ENCODE assay signal across 8 cellular contexts in genomic region chr1:119008483-119009299, GRCh38. TPM values are rescaled to one million over a fixed set of nuclear protein-coding genes. Genes with fewer than 3 reads are reported as not detected.
DNase-seq lines count a peak whose midpoint lies in the region; FAIRE-seq and TF ChIP-seq lines count a peak whose summit lies in the region.

No MANE protein-coding gene starts in this region.

- FAIRE-seq in GM18507 (lab: Jason Lieb, UNC), result peak; percentile 93

- intact Hi-C loops in tibial artery (cut with DNase I; ENCODE audit: low total_unique reads), result loop anchor here (5.0 kb wide), 1 partner anchor 856 kb away; no protein-coding TSS in a partner anchor

- no peaks in the 10 kb centered on the region for H3K36me3 ChIP-seq in tibial artery

- H3K4me1 ChIP-seq in tibial artery, result peaks cover 3 to 28% (median 11%) of the 10 kb centered on the region in 4 donors

- DNase-seq in AML-193 (lab: John Stamatoyannopoulos, UW) (peak; percentile 7 to 12), GM18507 (ENCODE audit: extremely low spot score, insufficient read length, low read depth) (no peak), HT1080 (ENCODE audit: low read depth) (peak; percentile 58), RKO (ENCODE audit: low spot score) (peak; percentile 21), dermis microvascular lymphatic vessel endothelial cell (ENCODE audit: low read depth in 2 of 2) (peak; percentile 48 to 68), lung microvascular endothelial cell (ENCODE audit: low read depth in 2 of 2) (peak; percentile 67 to 73), tibial artery (peak in 1 of 2 donors; percentile 67), activated gamma-delta T cell treated with Interleukin-2 at 50 U/mL for 16 hours (no peak)

- peak overlapping the region; percentile 27 to 46 for H3K4me3 ChIP-seq in tibial artery

- H3K27me3 ChIP-seq in tibial artery, result peaks cover 4 to 27% of the 10 kb centered on the region in 2 donors

- TF ChIP-seq CTCF in tibial artery (IDR thresholded peaks at IDR 0.05), result peak; percentile 71 to 76

- H3K27ac ChIP-seq in tibial artery, result peak overlapping the region in 1 of 2 donors; percentile 20

- peaks cover 0 to 8% (median 8%) of the 10 kb centered on the region in 3 donors for H3K9me3 ChIP-seq in tibial artery

RNA-seq across cellular contexts. Expression of gene TBX15, which starts 20.5 kb away (rescaled TPM):
- total RNA-seq in HT1080 (2014; rRNA removed; shearing (Covaris generic)), result 0.03 and 0.20 TPM in 2 replicates
- 0.11 and 0.20 TPM in 2 replicates for polyA plus RNA-seq in HT1080 (2015; cell fraction: cytosol; rRNA removed)
- 0.15 and 0.67 TPM in 2 replicates for polyA plus RNA-seq in HT1080 (2015; cell fraction: nucleus; rRNA removed)
- total RNA-seq in dermis microvascular lymphatic vessel endothelial cell (0.13 and 0.51 TPM in 2 replicates), lung microvascular endothelial cell (under 0.01 and 4.1 TPM in 2 replicates)

Comparison
In these comparisons a context has a peak if more than half of its experiments do, and no peak if none do; other contexts are left out.
1. DNase-seq: peak in AML-193 (2 of 2), HT1080 (single experiment), RKO (single experiment), dermis microvascular lymphatic vessel endothelial cell (2 of 2) and lung microvascular endothelial cell (2 of 2); none in GM18507 (single experiment) and activated gamma-delta T cell treated with Interleukin-2 at 50 U/mL for 16 hours (single experiment).